Comparison of ENCODE assay signal across 1 cellular context in genomic region chr14:68727315-68728078, GRCh38.
TF ChIP-seq lines count a peak whose summit lies in the region.

No MANE protein-coding gene starts in this region.

TF ChIP-seq in K562, 482 proteins besides CTCF, POLR2A, EP300 and RAD21 (continued from another document and continues in another):
- no peak for TF ChIP-seq ZBTB33 (CRISPR knock-in tag; IDR thresholded peaks at IDR 0.05)
- TF ChIP-seq ZNF224 (CRISPR knock-in tag; IDR thresholded peaks at IDR 0.05): no peak
- 0 out of 2 replicates have a peak, but pooled peaks have one; percentile 3 for TF ChIP-seq JUND (IDR thresholded peaks at IDR 0.05; ENCODE audit: borderline replicate concordance, low read depth, low read length)
- no peak; the same call in 2 of the 3 replicates for TF ChIP-seq JUND (tag; IDR thresholded peaks at IDR 0.05; ENCODE audit: borderline replicate concordance, low read depth, low read length)
- TF ChIP-seq CBX2 (IDR thresholded peaks at IDR 0.05; ENCODE audit: insufficient read depth, low read length, poor library complexity, severe bottlenecking): no peak
- no peak for TF ChIP-seq SAP30 (IDR thresholded peaks at IDR 0.05; ENCODE audit: borderline replicate concordance, insufficient read depth, low read depth, low read length, poor library complexity, severe bottlenecking)
- no peak for TF ChIP-seq PRPF4 (IDR thresholded peaks at IDR 0.05; ENCODE audit: insufficient read depth, low read depth, low read length, poor library complexity, severe bottlenecking)
- no peak for TF ChIP-seq TAF9B (IDR thresholded peaks at IDR 0.05; ENCODE audit: partially characterized antibody)
- TF ChIP-seq STAT5B (CRISPR knock-in tag; IDR thresholded peaks at IDR 0.05): no peak
- TF ChIP-seq ZNF134 (CRISPR knock-in tag; conservative IDR thresholded peaks at IDR 0.05): no peak
- TF ChIP-seq BCL6 (CRISPR knock-in tag; IDR thresholded peaks at IDR 0.05): no peak
- 0 out of 2 replicates have a peak, but pooled peaks have one; percentile 13 for TF ChIP-seq NR2C1 (IDR thresholded peaks at IDR 0.05)
- TF ChIP-seq NR2C1 (tag; IDR thresholded peaks at IDR 0.05): peak; percentile 37; the same call in 1 of the 2 replicates
- peak; percentile 48 for TF ChIP-seq GABPA (tag; conservative IDR thresholded peaks at IDR 0.05; ENCODE audit: low read depth)
- no peak for TF ChIP-seq ZFP91 (CRISPR knock-in tag; IDR thresholded peaks at IDR 0.05)
- TF ChIP-seq RBM14 (IDR thresholded peaks at IDR 0.05; ENCODE audit: borderline replicate concordance, insufficient read depth, low read depth, low read length): no peak
- no peak for TF ChIP-seq SIX5 (IDR thresholded peaks at IDR 0.05; ENCODE audit: borderline replicate concordance in 1 of 2, insufficient read depth in 1 of 2, low read depth in 1 of 2, low read length in 2 of 2)
- peak; percentile 15 to 69; a peak in 1 of 4 replicates for TF ChIP-seq KDM1A (IDR thresholded peaks at IDR 0.05)
- no peak for TF ChIP-seq ZZZ3 (IDR thresholded peaks at IDR 0.05)
- TF ChIP-seq NKRF (IDR thresholded peaks at IDR 0.05; ENCODE audit: borderline replicate concordance): no peak
- TF ChIP-seq CGGBP1 (CRISPR knock-in tag; IDR thresholded peaks at IDR 0.05): no peak
- TF ChIP-seq NR1H2 (CRISPR knock-in tag; IDR thresholded peaks at IDR 0.05): no peak
- TF ChIP-seq LARP7 (IDR thresholded peaks at IDR 0.05): no peak
- no peak for TF ChIP-seq ZNF740 (CRISPR knock-in tag; IDR thresholded peaks at IDR 0.05)
- no peak for TF ChIP-seq ZNF740 (tag; IDR thresholded peaks at IDR 0.05)
- no peak for TF ChIP-seq ZBTB2 (IDR thresholded peaks at IDR 0.05)
- TF ChIP-seq TGIF2 (CRISPR knock-in tag; IDR thresholded peaks at IDR 0.05): no peak
- TF ChIP-seq GMEB1 (CRISPR knock-in tag; IDR thresholded peaks at IDR 0.05): 0 out of 2 replicates have a peak, but pooled peaks have one; percentile 25
- no peak for TF ChIP-seq IRF9 (tag; IDR thresholded peaks at IDR 0.05)
- no peak for TF ChIP-seq RFX5 (IDR thresholded peaks at IDR 0.05; ENCODE audit: low read depth, low read length)
- TF ChIP-seq PKNOX1 (IDR thresholded peaks at IDR 0.05): peak; percentile 29
- TF ChIP-seq PCBP2 (IDR thresholded peaks at IDR 0.05; ENCODE audit: low read depth, low read length, poor library complexity, severe bottlenecking): no peak
- no peak for TF ChIP-seq ATF1 (CRISPR knock-in tag; IDR thresholded peaks at IDR 0.05)
- peak; percentile 56 for TF ChIP-seq ATF1 (tag; IDR thresholded peaks at IDR 0.05)
- no peak for TF ChIP-seq ZNF589 (CRISPR knock-in tag; IDR thresholded peaks at IDR 0.05; ENCODE audit: low read depth)
- no peak for TF ChIP-seq BACH1 (tag; IDR thresholded peaks at IDR 0.05)
- no peak for TF ChIP-seq NFE2L1 (tag; IDR thresholded peaks at IDR 0.05; ENCODE audit: borderline replicate concordance, low read depth)
- no peak for TF ChIP-seq TARDBP (IDR thresholded peaks at IDR 0.05)
- TF ChIP-seq POLR3A (IDR thresholded peaks at IDR 0.05; ENCODE audit: borderline replicate concordance, extremely low read depth, insufficient read depth, insufficient read length): no peak
- TF ChIP-seq POLR2AphosphoS5 (IDR thresholded peaks at IDR 0.05; ENCODE audit: control insufficient read depth, insufficient read depth, low read depth, low read length): no peak
- no peak for TF ChIP-seq ZNF511 (CRISPR knock-in tag; IDR thresholded peaks at IDR 0.05)
- TF ChIP-seq ZC3H4 (CRISPR knock-in tag; IDR thresholded peaks at IDR 0.05; ENCODE audit: borderline replicate concordance): no peak
- TF ChIP-seq USF2 (CRISPR knock-in tag; IDR thresholded peaks at IDR 0.05): no peak
- no peak for TF ChIP-seq KLF13 (tag; IDR thresholded peaks at IDR 0.05; ENCODE audit: borderline replicate concordance, low read depth)
- TF ChIP-seq BRCA1 (IDR thresholded peaks at IDR 0.05): no peak
- no peak for TF ChIP-seq BRCA1 (CRISPR knock-in tag; IDR thresholded peaks at IDR 0.05)
- no peak for TF ChIP-seq CTCFL (IDR thresholded peaks at IDR 0.05; ENCODE audit: borderline replicate concordance, insufficient read depth, low read depth, low read length, poor library complexity, severe bottlenecking)
- TF ChIP-seq SIRT6 (IDR thresholded peaks at IDR 0.05; ENCODE audit: low read depth, low read length): no peak
- no peak for TF ChIP-seq ZC3H11A (IDR thresholded peaks at IDR 0.05; ENCODE audit: low read depth, low read length)
- TF ChIP-seq SRSF9 (IDR thresholded peaks at IDR 0.05; ENCODE audit: borderline replicate concordance, low read depth, low read length): no peak
- TF ChIP-seq ZNF124 (CRISPR knock-in tag; IDR thresholded peaks at IDR 0.05): no peak
- no peak for TF ChIP-seq ELK3 (CRISPR knock-in tag; IDR thresholded peaks at IDR 0.05)
